8 cellular contexts compared by ENCODE assay signal in the genomic region with DNA sequence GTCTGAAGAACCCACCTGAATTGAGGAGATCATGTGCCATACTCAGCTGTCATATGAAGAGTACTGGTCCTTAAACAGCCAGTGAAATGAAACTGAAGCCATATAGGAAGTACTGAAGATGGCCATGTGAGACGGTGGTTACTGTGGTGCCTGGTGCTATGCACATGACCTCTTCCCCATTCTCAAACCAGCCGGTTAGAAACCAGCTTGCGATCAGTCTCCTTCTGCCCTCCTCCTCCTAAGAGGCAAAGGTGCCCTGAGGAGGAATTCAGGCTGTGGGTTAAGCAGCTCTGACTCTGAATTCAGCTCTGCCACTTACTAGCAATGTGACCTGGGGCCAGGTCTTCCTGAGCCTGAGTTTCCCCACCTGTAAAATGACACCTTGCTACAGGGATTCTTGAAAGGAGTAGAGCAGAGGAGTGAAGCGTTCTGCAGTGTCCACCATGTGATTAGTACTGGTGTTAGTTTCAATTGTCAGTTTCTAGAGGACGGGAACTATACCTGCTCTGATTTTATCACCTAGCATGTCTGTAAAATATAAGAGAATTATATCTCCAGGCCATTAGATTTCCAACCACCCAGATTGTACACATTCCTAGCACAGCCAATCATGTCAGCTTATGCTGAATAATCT. TPM values are rescaled to one million over a fixed set of nuclear protein-coding genes. Genes with fewer than 3 reads are reported as not detected.
DNase-seq lines count a peak whose midpoint lies in the region; ATAC-seq, FAIRE-seq and TF ChIP-seq lines count a peak whose summit lies in the region.

No MANE protein-coding gene starts in this region.

- H3K4me2 ChIP-seq in HepG2 (ENCODE audit: low read depth, low read length), result no peak overlapping the region

- H3K36me3 ChIP-seq in right lobe of liver (peaks cover 0 to 13% (median 0%) of the 10 kb centered on the region in 4 donors), HepG2 (replicated peaks in 1 of 2; ENCODE audit: control insufficient read depth in 1 of 2, insufficient read depth in 2 of 2, low read length in 2 of 2) (peaks cover 0 to 7% of the 10 kb centered on the region in 2 experiments; a peak in 3 of 5 replicates), transverse colon (no peaks in the 10 kb centered on the region)
- peaks cover 12% of the 10 kb centered on the region for H3K36me3 ChIP-seq in CD4-positive, alpha-beta memory T cell (ENCODE audit: insufficient read depth, low read length)

- H3K9me3 ChIP-seq in right lobe of liver (no peaks in the 10 kb centered on the region), HepG2 (ENCODE audit: low read length) (no peaks in the 10 kb centered on the region), transverse colon (no peaks in the 10 kb centered on the region)
- H3K9me3 ChIP-seq in CD4-positive, alpha-beta memory T cell (ENCODE audit: control insufficient read depth in 1 of 2, low read length in 2 of 2), result no peaks in the 10 kb centered on the region

- no peak for TF ChIP-seq RAD21 in HepG2 (CRISPR knock-in tag; IDR thresholded peaks at IDR 0.05)

- H3K27ac Mint-ChIP-seq in CD4-positive, alpha-beta memory T cell, result no peak overlapping the region

- no peak for FAIRE-seq in HepG2 (lab: Jason Lieb, UNC)

- POLR2A ChIA-PET in HepG2 (lab: Yijun Ruan, JAX), result interaction anchor here (0.9 kb wide), 1 partner anchor 41 kb away, joined by 3 read pairs; no protein-coding TSS in a partner anchor
- POLR2A ChIA-PET in CD4-positive, alpha-beta memory T cell (lab: Charles Lee; ENCODE audit: partially characterized antibody), result no interaction called here

- no peak overlapping the region for H3K4me3 ChIP-seq in right lobe of liver
- H3K4me3 ChIP-seq in HepG2 (replicated peaks in 1 of 3; ENCODE audit: insufficient read depth in 1 of 3, low read depth in 2 of 3, low read length in 3 of 3), result no peak overlapping the region
- H3K4me3 ChIP-seq in transverse colon, result no peak overlapping the region
- H3K4me3 ChIP-seq in CD4-positive, alpha-beta memory T cell (ENCODE audit: low read length in 2 of 2), result no peak overlapping the region

- WGBS in right lobe of liver (ENCODE audit: insufficient coverage, low coverage, low lambda C conversion rate, missing lambda C conversion rate), result 67% methylated on average over 1 of the region's 5 CpGs
- 90% methylated on average over 5 of the region's 5 CpGs for WGBS in HepG2 (ENCODE audit: low lambda C conversion rate)
- 52 to 75% methylated on average over 2 to 5 of the region's 5 CpGs for WGBS in transverse colon (ENCODE audit: low coverage in 1 of 2), 2 donors

- intact Hi-C loops in right lobe of liver (cut with DNase I) (no loop called here), HepG2 (cut with micrococcal nuclease; ENCODE audit: unreplicated experiment) (no loop called here), transverse colon (cut with DNase I; ENCODE audit: low total_unique reads) (no loop called here)
- intact Hi-C loops in CD4-positive, alpha-beta memory T cell (cut with micrococcal nuclease), result no loop called here

- peaks cover 12 to 40% (median 20%) of the 10 kb centered on the region in 4 donors for H3K4me1 Mint-ChIP-seq in CD4-positive, alpha-beta memory T cell

- DNase-seq in right lobe of liver, result no peak
- no peak for DNase-seq in HepG2 (ENCODE audit: low spot score)
- DNase-seq in SK-MEL-5 (ENCODE audit: low read depth, low spot score), result peak; percentile 33
- peak; percentile 29 for DNase-seq in transverse colon
- no peak for DNase-seq in H4 (ENCODE audit: low spot score)
- DNase-seq in NCI-H2196 (lab: John Stamatoyannopoulos, UW; ENCODE audit: unreplicated experiment), result no peak
- no peak for DNase-seq in CD4-positive, alpha-beta memory T cell

- ATAC-seq in right lobe of liver, result peak; percentile 44 to 65 (median 61)
- ATAC-seq in HepG2, result no peak
- ATAC-seq in HG03066 (IDR thresholded peaks at IDR 0.05; ENCODE audit: low read depth, unreplicated experiment), result peak; percentile 93

- no peaks in the 10 kb centered on the region for H4K20me1 ChIP-seq in HepG2 (ENCODE audit: insufficient read depth, low read length)

- H3K36me3 Mint-ChIP-seq in CD4-positive, alpha-beta memory T cell, result peaks cover 35 to 36% of the 10 kb centered on the region in 2 donors

- H3K9me3 Mint-ChIP-seq in CD4-positive, alpha-beta memory T cell, result no peaks in the 10 kb centered on the region

- no peak overlapping the region for H3K9ac ChIP-seq in HepG2 (ENCODE audit: insufficient read depth, low read depth, low read length)

- in situ Hi-C loops in HepG2 (cut with HindIII; ENCODE audit: extremely low pct_ligation_motif_present, low pct_unique_long_range_greater_than_20kb) (no loop called here), SK-MEL-5 (cut with HindIII; ENCODE audit: low pct_unique_long_range_greater_than_20kb, low sequenced_read_pairs) (no loop called here), transverse colon (cut with MboI; ENCODE audit: low pct_ligation_motif_present in 1 of 4, low pct_unique_long_range_greater_than_20kb in 1 of 4, low sequenced_read_pairs in 3 of 4) (no loop called here)

- TF ChIP-seq CTCF in right lobe of liver (IDR thresholded peaks at IDR 0.05) (no peak), HepG2 (CRISPR knock-in tag; IDR thresholded peaks at IDR 0.05) (no peak), transverse colon (IDR thresholded peaks at IDR 0.05) (no peak)

- CTCF ChIA-PET in HepG2 (lab: Yijun Ruan, JAX; ENCODE audit: low intra/inter-chr PET ratio, low total read pairs), result no interaction called here
- CTCF ChIA-PET in CD4-positive, alpha-beta memory T cell (lab: Charles Lee; ENCODE audit: partially characterized antibody), result interaction anchor here (1.0 kb wide), 1 partner anchor 20 kb away, joined by 4 read pairs; no protein-coding TSS in a partner anchor

- H3K4me3 Mint-ChIP-seq in CD4-positive, alpha-beta memory T cell, result no peak overlapping the region

- H3K4me1 ChIP-seq in right lobe of liver (peaks cover 0 to 10% (median 5%) of the 10 kb centered on the region in 4 donors), HepG2 (ENCODE audit: insufficient read depth, low read length) (peaks cover 13% of the 10 kb centered on the region), transverse colon (peaks cover 0 to 15% (median 15%) of the 10 kb centered on the region in 4 donors)
- peaks cover 20% of the 10 kb centered on the region for H3K4me1 ChIP-seq in CD4-positive, alpha-beta memory T cell (ENCODE audit: insufficient read depth, low read length)

- no peaks in the 10 kb centered on the region for H3K27me3 ChIP-seq in right lobe of liver
- H3K27me3 ChIP-seq in HepG2 (ENCODE audit: control insufficient read depth in 1 of 2, insufficient read depth in 2 of 2, low read length in 2 of 2), result no peaks in the 10 kb centered on the region
- no peaks in the 10 kb centered on the region for H3K27me3 ChIP-seq in transverse colon
- H3K27me3 ChIP-seq in CD4-positive, alpha-beta memory T cell (ENCODE audit: insufficient read depth, low read length), result no peaks in the 10 kb centered on the region

- TF ChIP-seq POLR2A in right lobe of liver (IDR thresholded peaks at IDR 0.05) (no peak), HepG2 (IDR thresholded peaks at IDR 0.05; ENCODE audit: insufficient read depth in 1 of 2, low read depth in 2 of 2, low read length in 2 of 2) (no peak), transverse colon (IDR thresholded peaks at IDR 0.05) (no peak)

- no TSS peak for BruUV-seq in HepG2 (replicated peaks; lab: Mats Ljungman, UMichigan)

- no peak overlapping the region for H2AFZ ChIP-seq in HepG2 (ENCODE audit: low read length)

- TF ChIP-seq EP300 in HepG2 (IDR thresholded peaks at IDR 0.05; ENCODE audit: low read depth in 2 of 2, low read length in 2 of 2) (no peak), HepG2 (CRISPR knock-in tag; IDR thresholded peaks at IDR 0.05; ENCODE audit: borderline replicate concordance) (no peak), transverse colon (IDR thresholded peaks at IDR 0.05; ENCODE audit: low read depth) (no peak)

- H3K79me2 ChIP-seq in HepG2 (ENCODE audit: insufficient read depth, low read length), result no peaks in the 10 kb centered on the region

- H3K27me3 Mint-ChIP-seq in CD4-positive, alpha-beta memory T cell, result no peaks in the 10 kb centered on the region

- no peak overlapping the region for H3K27ac ChIP-seq in right lobe of liver
- H3K27ac ChIP-seq in HepG2 (ENCODE audit: extremely low read length, insufficient read depth, low read length), result no peak overlapping the region
- no peak overlapping the region for H3K27ac ChIP-seq in transverse colon
- H3K27ac ChIP-seq in CD4-positive, alpha-beta memory T cell (ENCODE audit: low read depth, low read length), result no peak overlapping the region

RNA-seq across cellular contexts. Expression of a gene that starts 5.1 kb away (rescaled TPM):
- total RNA-seq in right lobe of liver (10 to 100 TPM; 30.1 to 73.9 (median 38.7) TPM), HepG2 (2016; rRNA removed; fragmentation: Illumina TruSeq; extraction: Trizol) (21.9 and 29.1 TPM in 2 replicates), transverse colon (10 to 100 TPM in 3 of 4 donors, 1 to 10 TPM in 1; 9.6 to 36.0 (median 28.3) TPM)
- 2.8 and 3.2 TPM in 2 replicates for total RNA-seq in HepG2 (2016; cell fraction: cytosol; rRNA removed; fragmentation: Illumina TruSeq; extraction: Trizol; ENCODE audit: low read depth)
- total RNA-seq in HepG2 (2016; cell fraction: insoluble cytoplasmic fraction; rRNA removed; fragmentation: Illumina TruSeq; extraction: Trizol), result 23.3 and 28.6 TPM in 2 replicates
- 9.2 and 9.7 TPM in 2 replicates for total RNA-seq in HepG2 (2016; cell fraction: membrane; rRNA removed; fragmentation: Illumina TruSeq; extraction: Trizol)
- 10.9 and 11.0 TPM in 2 replicates for total RNA-seq in HepG2 (2016; cell fraction: nucleus; rRNA removed; fragmentation: Illumina TruSeq; extraction: Trizol)
- 14.7 and 16.4 TPM in 2 replicates for polyA plus RNA-seq in HepG2 (2011; rRNA removed)
- 14.1 and 16.3 TPM in 2 replicates for polyA plus RNA-seq in HepG2 (2011; cell fraction: cytosol; rRNA removed)
- polyA plus RNA-seq in HepG2 (2011; cell fraction: nucleus; rRNA removed), result 5.4 and 9.2 TPM in 2 replicates
- 10.4 and 11.0 TPM in 2 replicates for polyA plus RNA-seq in HepG2 (2012)
- polyA plus RNA-seq in HepG2 (2016; cell fraction: cytosol; fragmentation: Illumina TruSeq; extraction: Trizol; ENCODE audit: low read depth), result 2.7 and 3.8 TPM in 2 replicates
- 26.1 and 27.9 TPM in 2 replicates for polyA plus RNA-seq in HepG2 (2016; cell fraction: insoluble cytoplasmic fraction; fragmentation: Illumina TruSeq; extraction: Trizol; ENCODE audit: low read depth)
- 7.3 and 7.4 TPM in 2 replicates for polyA plus RNA-seq in HepG2 (2016; cell fraction: membrane; fragmentation: Illumina TruSeq; extraction: Trizol; ENCODE audit: low read depth)
- 16.2 and 16.7 TPM in 2 replicates for polyA plus RNA-seq in HepG2 (2016; cell fraction: nucleus; fragmentation: Illumina TruSeq; extraction: Trizol; ENCODE audit: insufficient read depth, low read depth)
- 15.9 and 39.3 TPM in 2 replicates for polyA minus RNA-seq in HepG2 (2011; rRNA and poly(A)+ RNA removed; ENCODE audit: low replicate concordance)
- 12.3 and 14.0 TPM in 2 replicates for polyA minus RNA-seq in HepG2 (2011; cell fraction: cytosol; rRNA and poly(A)+ RNA removed)
- polyA minus RNA-seq in HepG2 (2011; cell fraction: nucleus; rRNA and poly(A)+ RNA removed), result 8.2 and 9.6 TPM in 2 replicates
- 38.2 and 41.7 TPM in 2 replicates for total RNA-seq in SK-MEL-5 (2014; rRNA removed; shearing (Covaris generic))
- 32.1 and 44.2 TPM in 2 replicates for polyA plus RNA-seq in SK-MEL-5 (2015; cell fraction: cytosol; rRNA removed)
- polyA plus RNA-seq in SK-MEL-5 (2015; cell fraction: nucleus; rRNA removed), result 39.5 and 41.7 TPM in 2 replicates
- 88.0 and 106 TPM in 2 replicates for total RNA-seq in H4 (2014; rRNA removed; shearing (Covaris generic))
- 10 to 100 TPM; 14.8 to 16.1 TPM for total RNA-seq in CD4-positive, alpha-beta memory T cell
- polyA plus RNA-seq in CD4-positive, alpha-beta memory T cell, result 10 to 100 TPM; 15.8 to 19.7 TPM

RNA-seq across cellular contexts. Expression of a gene that starts 40.2 kb away (rescaled TPM):
- total RNA-seq in right lobe of liver, result 10 to 100 TPM; 38.5 to 99.2 (median 41.1) TPM
- 200 and 292 TPM in 2 replicates for total RNA-seq in HepG2 (2016; rRNA removed; fragmentation: Illumina TruSeq; extraction: Trizol)
- 18.6 and 19.7 TPM in 2 replicates for total RNA-seq in HepG2 (2016; cell fraction: cytosol; rRNA removed; fragmentation: Illumina TruSeq; extraction: Trizol; ENCODE audit: low read depth)
- total RNA-seq in HepG2 (2016; cell fraction: insoluble cytoplasmic fraction; rRNA removed; fragmentation: Illumina TruSeq; extraction: Trizol), result 204 and 283 TPM in 2 replicates
- 24.0 and 28.8 TPM in 2 replicates for total RNA-seq in HepG2 (2016; cell fraction: membrane; rRNA removed; fragmentation: Illumina TruSeq; extraction: Trizol)
- total RNA-seq in HepG2 (2016; cell fraction: nucleus; rRNA removed; fragmentation: Illumina TruSeq; extraction: Trizol), result 132 and 136 TPM in 2 replicates
- 130 and 144 TPM in 2 replicates for polyA plus RNA-seq in HepG2 (2011; rRNA removed)
- polyA plus RNA-seq in HepG2 (2011; cell fraction: cytosol; rRNA removed), result 67.4 and 109 TPM in 2 replicates
- 162 and 209 TPM in 2 replicates for polyA plus RNA-seq in HepG2 (2011; cell fraction: nucleus; rRNA removed)
- polyA plus RNA-seq in HepG2 (2012), result 127 and 139 TPM in 2 replicates
- 4.7 and 5.7 TPM in 2 replicates for polyA plus RNA-seq in HepG2 (2016; cell fraction: cytosol; fragmentation: Illumina TruSeq; extraction: Trizol; ENCODE audit: low read depth)
- 225 and 239 TPM in 2 replicates for polyA plus RNA-seq in HepG2 (2016; cell fraction: insoluble cytoplasmic fraction; fragmentation: Illumina TruSeq; extraction: Trizol; ENCODE audit: low read depth)
- 14.0 and 17.6 TPM in 2 replicates for polyA plus RNA-seq in HepG2 (2016; cell fraction: membrane; fragmentation: Illumina TruSeq; extraction: Trizol; ENCODE audit: low read depth)
- 191 and 197 TPM in 2 replicates for polyA plus RNA-seq in HepG2 (2016; cell fraction: nucleus; fragmentation: Illumina TruSeq; extraction: Trizol; ENCODE audit: insufficient read depth, low read depth)
- 110 and 175 TPM in 2 replicates for polyA minus RNA-seq in HepG2 (2011; rRNA and poly(A)+ RNA removed; ENCODE audit: low replicate concordance)
- 104 and 117 TPM in 2 replicates for polyA minus RNA-seq in HepG2 (2011; cell fraction: cytosol; rRNA and poly(A)+ RNA removed)
- polyA minus RNA-seq in HepG2 (2011; cell fraction: nucleus; rRNA and poly(A)+ RNA removed), result 174 and 191 TPM in 2 replicates
- total RNA-seq in SK-MEL-5 (2014; rRNA removed; shearing (Covaris generic)), result 373 and 435 TPM in 2 replicates
- 268 and 302 TPM in 2 replicates for polyA plus RNA-seq in SK-MEL-5 (2015; cell fraction: cytosol; rRNA removed)
- polyA plus RNA-seq in SK-MEL-5 (2015; cell fraction: nucleus; rRNA removed), result 859 and 1,156 TPM in 2 replicates
- total RNA-seq in transverse colon, result 100 to 1,000 TPM in 2 of 4 donors, 10 to 100 TPM in 2; 80.8 to 186 (median 129) TPM
- 236 and 241 TPM in 2 replicates for total RNA-seq in H4 (2014; rRNA removed; shearing (Covaris generic))
- total RNA-seq in CD4-positive, alpha-beta memory T cell, result 10 to 100 TPM; 91.1 to 96.4 TPM
- 10 to 100 TPM; 54.1 to 67.0 TPM for polyA plus RNA-seq in CD4-positive, alpha-beta memory T cell

Comparison
In these comparisons a context has a peak if more than half of its experiments do, and no peak if none do; other contexts are left out.
1. DNase-seq: peak in SK-MEL-5 (single experiment) and transverse colon (single experiment); none in right lobe of liver (0 of 3), HepG2 (single experiment), H4 (single experiment), NCI-H2196 (single experiment) and CD4-positive, alpha-beta memory T cell (0 of 5).